9 cellular contexts compared by ENCODE assay signal in the genomic region with DNA sequence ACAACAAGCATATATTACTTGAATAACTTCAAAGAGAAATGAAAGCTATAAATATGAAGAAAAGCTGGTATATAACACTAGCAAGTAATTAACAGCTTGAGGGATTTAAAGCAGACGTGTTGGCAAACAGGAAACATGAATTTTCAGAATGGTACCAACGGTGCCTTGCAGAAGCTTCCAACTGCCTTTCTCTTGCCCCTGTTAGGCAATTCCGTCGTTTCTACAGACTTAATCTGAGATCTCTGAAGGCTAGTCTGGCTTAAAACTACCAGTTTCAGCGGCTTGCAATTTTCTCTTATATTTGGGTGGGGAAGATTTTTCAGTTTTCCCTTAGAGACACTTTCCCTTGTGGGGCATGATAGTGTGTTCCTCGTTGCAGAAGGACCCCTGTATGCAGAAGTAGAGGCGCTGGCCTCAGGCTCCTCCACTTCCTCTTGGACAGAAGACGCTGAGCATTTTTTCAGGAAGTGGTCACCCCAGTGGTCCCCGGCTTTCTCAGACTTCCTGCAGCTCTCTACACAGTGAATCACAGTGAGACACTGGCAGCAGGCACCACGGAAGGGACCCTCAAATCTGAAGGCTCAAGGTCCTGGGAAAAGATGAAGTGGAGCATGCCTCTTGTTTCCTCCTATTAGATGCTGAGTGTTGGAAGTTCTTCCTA. TPM values are rescaled to one million over a fixed set of nuclear protein-coding genes. Genes with fewer than 3 reads are reported as not detected.
A peak's percentile ranks its signal among the peaks of the same experiment; 100 is the strongest.
DNase-seq lines count a peak whose midpoint lies in the region; ATAC-seq lines count a peak whose summit lies in the region.
"Had no signal": no experiment of that assay in that cellular context is flagged by ENCODE, and none has a peak within 500 bp of the region (broad histone marks: within the 10 kb centered on the region; RNA-seq: fewer than 3 reads in every experiment).

No MANE protein-coding gene starts in this region.

- peaks cover 27% of the 10 kb centered on the region for H3K4me1 Mint-ChIP-seq in activated naive CD8-positive, alpha-beta T cell treated with anti-CD3 and anti-CD28 coated beads, Interleukin-2, amount 10 ng/mL, durations not matched to agents 7 days and 5 days
- peaks cover 17% of the 10 kb centered on the region for H3K4me1 Mint-ChIP-seq in stimulated activated naive CD8-positive, alpha-beta T cell treated with anti-CD3 and anti-CD28 coated beads, Interleukin-15, amount 100 ng/mL, for 72 hours
- H3K4me1 Mint-ChIP-seq in activated T-cell treated with anti-CD3 and anti-CD28 coated beads, Interleukin-2, amount 50 U/mL, for 24 hours (ENCODE audit: low read depth) = peaks cover 18% of the 10 kb centered on the region
- H3K4me1 Mint-ChIP-seq: nephron progenitor cell had no signal

- peak; percentile 35 for DNase-seq in activated naive CD8-positive, alpha-beta T cell treated with anti-CD3 and anti-CD28 coated beads, Interleukin-2, amount 10 ng/mL, durations not matched to agents 7 days and 5 days
- peak in 1 of 2 donors; percentile 15 for DNase-seq in stimulated activated naive CD8-positive, alpha-beta T cell treated with anti-CD3 and anti-CD28 coated beads, Interleukin-15, amount 100 ng/mL, for 72 hours
- DNase-seq in NCI-H1436 treated with DMSO at 0.1 percent for 48 hours (lab: John Stamatoyannopoulos, UW) (no peak), NCI-H1694 (lab: John Stamatoyannopoulos, UW) (no peak)
- DNase-seq in activated T-cell treated with anti-CD3 and anti-CD28 coated beads, Interleukin-2, amount 50 U/mL, for 24 hours = no peak
- DNase-seq: NCI-H1417, nephron progenitor cell had no signal

- peak overlapping the region; percentile 61 for H3K4me3 Mint-ChIP-seq in activated naive CD8-positive, alpha-beta T cell treated with anti-CD3 and anti-CD28 coated beads, Interleukin-2, amount 10 ng/mL, durations not matched to agents 7 days and 5 days
- peak overlapping the region; percentile 62 to 76 for H3K4me3 Mint-ChIP-seq in stimulated activated naive CD8-positive, alpha-beta T cell treated with anti-CD3 and anti-CD28 coated beads, Interleukin-15, amount 100 ng/mL, for 72 hours
- no peak overlapping the region for H3K4me3 Mint-ChIP-seq in activated T-cell treated with anti-CD3 and anti-CD28 coated beads, Interleukin-2, amount 50 U/mL, for 24 hours
- H3K4me3 Mint-ChIP-seq: nephron progenitor cell had no signal

- H3K9me3 Mint-ChIP-seq in activated naive CD8-positive, alpha-beta T cell treated with anti-CD3 and anti-CD28 coated beads, Interleukin-2, amount 10 ng/mL, durations not matched to agents 7 days and 5 days = peaks cover 7% of the 10 kb centered on the region
- peaks cover 7 to 10% of the 10 kb centered on the region in 2 donors for H3K9me3 Mint-ChIP-seq in stimulated activated naive CD8-positive, alpha-beta T cell treated with anti-CD3 and anti-CD28 coated beads, Interleukin-15, amount 100 ng/mL, for 72 hours
- H3K9me3 Mint-ChIP-seq in activated T-cell treated with anti-CD3 and anti-CD28 coated beads, Interleukin-2, amount 50 U/mL, for 24 hours = peaks cover 3% of the 10 kb centered on the region

- H3K36me3 Mint-ChIP-seq in activated naive CD8-positive, alpha-beta T cell treated with anti-CD3 and anti-CD28 coated beads, Interleukin-2, amount 10 ng/mL, durations not matched to agents 7 days and 5 days = no peaks in the 10 kb centered on the region
- no peaks in the 10 kb centered on the region for H3K36me3 Mint-ChIP-seq in activated T-cell treated with anti-CD3 and anti-CD28 coated beads, Interleukin-2, amount 50 U/mL, for 24 hours (ENCODE audit: low read depth)

- POLR2A ChIA-PET in activated naive CD8-positive, alpha-beta T cell treated with anti-CD3 and anti-CD28 coated beads, Interleukin-2, amount 10 ng/mL, durations not matched to agents 7 days and 5 days (lab: Charles Lee) = no interaction called here

- ATAC-seq in GM19438 (IDR thresholded peaks at IDR 0.05; ENCODE audit: low read depth, unreplicated experiment) (peak; percentile 89), HG03521 (IDR thresholded peaks at IDR 0.05; ENCODE audit: unreplicated experiment) (peak; percentile 48)
- peak; percentile 80 for ATAC-seq in activated naive CD8-positive, alpha-beta T cell treated with anti-CD3 and anti-CD28 coated beads, Interleukin-2, amount 10 ng/mL, durations not matched to agents 7 days and 5 days (ENCODE audit: low read depth)
- peak; percentile 79 for ATAC-seq in stimulated activated naive CD8-positive, alpha-beta T cell treated with anti-CD3 and anti-CD28 coated beads, Interleukin-15, amount 100 ng/mL, for 72 hours

- peaks cover 4% of the 10 kb centered on the region for H3K27me3 Mint-ChIP-seq in activated naive CD8-positive, alpha-beta T cell treated with anti-CD3 and anti-CD28 coated beads, Interleukin-2, amount 10 ng/mL, durations not matched to agents 7 days and 5 days
- H3K27me3 Mint-ChIP-seq in stimulated activated naive CD8-positive, alpha-beta T cell treated with anti-CD3 and anti-CD28 coated beads, Interleukin-15, amount 100 ng/mL, for 72 hours = no peaks in the 10 kb centered on the region
- H3K27me3 Mint-ChIP-seq in activated T-cell treated with anti-CD3 and anti-CD28 coated beads, Interleukin-2, amount 50 U/mL, for 24 hours = no peaks in the 10 kb centered on the region

- no peak overlapping the region for H3K27ac Mint-ChIP-seq in activated naive CD8-positive, alpha-beta T cell treated with anti-CD3 and anti-CD28 coated beads, Interleukin-2, amount 10 ng/mL, durations not matched to agents 7 days and 5 days
- H3K27ac Mint-ChIP-seq in stimulated activated naive CD8-positive, alpha-beta T cell treated with anti-CD3 and anti-CD28 coated beads, Interleukin-15, amount 100 ng/mL, for 72 hours = peak overlapping the region in 1 of 2 donors; percentile 37
- no peak overlapping the region for H3K27ac Mint-ChIP-seq in activated T-cell treated with anti-CD3 and anti-CD28 coated beads, Interleukin-2, amount 50 U/mL, for 24 hours
- H3K27ac Mint-ChIP-seq: nephron progenitor cell had no signal

RNA-seq across cellular contexts. Expression of gene SLC16A14, which starts 56.2 kb away (rescaled TPM):
- total RNA-seq in activated naive CD8-positive, alpha-beta T cell treated with anti-CD3 and anti-CD28 coated beads, Interleukin-2, amount 10 ng/mL, durations not matched to agents 7 days and 5 days = under 1 TPM; 0.65 to 0.72 TPM
